8 cellular contexts compared by ENCODE assay signal in the genomic region with DNA sequence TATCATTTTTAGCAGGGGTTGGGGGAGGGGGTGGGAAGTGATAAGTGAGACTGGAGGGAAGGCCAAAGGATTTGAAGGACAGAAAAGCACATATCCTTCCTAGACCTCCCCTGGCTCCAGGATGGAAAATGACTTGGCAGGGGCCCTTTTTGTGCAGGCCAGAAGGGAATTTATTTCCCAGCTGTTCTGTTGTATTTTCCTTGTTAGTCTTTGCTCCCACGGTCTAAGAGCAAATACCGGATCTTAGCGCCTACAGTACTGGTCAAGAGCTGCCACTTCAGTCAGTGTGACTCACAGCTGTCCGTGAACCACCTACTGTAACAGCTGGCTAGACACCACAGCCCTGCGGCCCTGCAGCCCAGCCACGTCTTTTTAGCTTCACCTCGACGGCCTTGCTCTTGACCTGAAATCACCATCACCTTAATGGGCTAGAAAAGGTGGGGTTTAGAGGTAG. TPM values are rescaled to one million over a fixed set of nuclear protein-coding genes. Genes with fewer than 3 reads are reported as not detected.
DNase-seq lines count a peak whose midpoint lies in the region; ATAC-seq and TF ChIP-seq lines count a peak whose summit lies in the region.

No MANE protein-coding gene starts in this region.

- peaks cover 32% of the 10 kb centered on the region for H3K4me1 ChIP-seq in foreskin keratinocyte

- peak; percentile 82 for DNase-seq in GM03348 (ENCODE audit: low spot score)
- DNase-seq in RPMI7951 (ENCODE audit: low read depth) = peak; percentile 100
- peak in 1 of 2 donors; percentile 59 for DNase-seq in foreskin keratinocyte
- DNase-seq in pulmonary artery endothelial cell (ENCODE audit: low read depth, low spot score) = peak; percentile 86
- no peak for DNase-seq in activated CD4-positive, alpha-beta T cell treated with anti-CD3 and anti-CD28 coated beads, Interleukin-2, amount 50 U/mL, for 1 hour
- DNase-seq in HUDEP-2 (lab: John Stamatoyannopoulos, UW; ENCODE audit: unreplicated experiment in 76 of 76) = no peak
- DNase-seq in stimulated activated CD4-positive, alpha-beta T cell treated with anti-CD3 and anti-CD28 coated beads, Interleukin-4, amount 100 ng/mL, for 24 hours = no peak

- ATAC-seq in foreskin keratinocyte = no peak
- no peak for ATAC-seq in HG02610 (IDR thresholded peaks at IDR 0.05; ENCODE audit: unreplicated experiment)

- no peak for TF ChIP-seq CTCF in foreskin keratinocyte (conservative IDR thresholded peaks at IDR 0.05)

- H3K27me3 ChIP-seq in foreskin keratinocyte = no peaks in the 10 kb centered on the region

- H3K27ac ChIP-seq in foreskin keratinocyte = peak overlapping the region; percentile 86

RNA-seq across cellular contexts. Expression of gene ERRFI1, which starts 51.0 kb away (rescaled TPM):
- 87.4 and 99.4 TPM in 2 replicates for total RNA-seq in RPMI7951 (2014; rRNA removed; shearing (Covaris generic))
- total RNA-seq in foreskin keratinocyte (98.3 and 108 TPM in 2 replicates), pulmonary artery endothelial cell (42.6 and 51.0 TPM in 2 replicates)
- 39.9 and 53.9 TPM in 2 replicates for polyA plus RNA-seq in foreskin keratinocyte

Comparison
In these comparisons a context has a peak if more than half of its experiments do, and no peak if none do; other contexts are left out.
1. DNase-seq: peak in GM03348 (single experiment), RPMI7951 (single experiment) and pulmonary artery endothelial cell (single experiment); none in activated CD4-positive, alpha-beta T cell treated with anti-CD3 and anti-CD28 coated beads, Interleukin-2, amount 50 U/mL, for 1 hour (single experiment), HUDEP-2 (0 of 76) and stimulated activated CD4-positive, alpha-beta T cell treated with anti-CD3 and anti-CD28 coated beads, Interleukin-4, amount 100 ng/mL, for 24 hours (single experiment).